28 cellular contexts compared by ENCODE assay signal in the genomic region with DNA sequence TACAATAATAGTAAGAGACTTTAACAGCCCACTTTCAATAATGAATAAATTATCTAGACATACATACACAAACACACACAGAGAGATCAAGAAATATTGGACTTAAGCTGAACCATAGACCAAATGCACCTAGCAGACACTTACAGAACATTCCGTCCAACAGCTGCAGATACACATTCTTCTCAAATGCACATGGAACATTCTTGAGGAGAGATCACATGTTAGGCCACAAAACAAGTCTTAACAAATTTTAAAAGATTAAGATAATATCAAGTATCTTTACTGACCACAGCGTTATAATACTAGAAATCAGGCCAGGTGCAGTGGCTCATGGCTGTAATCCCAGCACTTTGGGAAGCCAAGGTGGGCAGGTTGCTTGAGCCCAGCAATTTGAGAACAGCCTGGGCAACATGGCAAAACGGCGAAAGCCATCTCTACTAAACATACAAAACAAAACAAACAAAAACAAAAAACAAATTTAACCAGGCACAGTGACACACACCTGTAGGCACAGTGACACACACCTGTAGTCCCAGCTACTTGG. TPM values are rescaled to one million over a fixed set of nuclear protein-coding genes. Genes with fewer than 3 reads are reported as not detected.
"Had no signal": no experiment of that assay in that cellular context is flagged by ENCODE, and none has a peak within 500 bp of the region (broad histone marks: within the 10 kb centered on the region; RNA-seq: fewer than 3 reads in every experiment).

No MANE protein-coding gene starts in this region.

- H3K36me3 ChIP-seq: esophagus squamous epithelium, neutrophil, tibial nerve, upper lobe of right lung, vagina had no signal

- H3K27ac ChIP-seq: esophagus squamous epithelium, hepatocyte, neutrophil, skin epidermis, testis, tibial nerve, upper lobe of right lung, vagina had no signal

- H3K27me3 ChIP-seq: testis, tibial nerve, upper lobe of right lung, vagina had no signal

- FAIRE-seq: kidney had no signal

- H3K9me3 ChIP-seq: esophagus squamous epithelium, neutrophil, testis, tibial nerve, upper lobe of right lung, vagina had no signal

- H3K4me3 ChIP-seq: esophagus squamous epithelium, hepatocyte, skin epidermis, testis, tibial nerve, upper lobe of right lung, vagina had no signal

- DNase-seq: effector memory CD8-positive, alpha-beta T cell; esophagus squamous epithelium; foreskin fibroblast; kidney; left colon; left ventricle myocardium superior; naive thymus-derived CD8-positive, alpha-beta T cell; posterior cingulate gyrus; stimulated activated CD4-positive, alpha-beta T cell treated with anti-CD3 and anti-CD28 coated beads, Interleukin-2, amount 100 ng/mL, for 24 hours; stimulated activated CD4-positive, alpha-beta T cell treated with anti-CD3 and anti-CD28 coated beads, Interleukin-4, amount 100 ng/mL, for 4 hours; stimulated activated naive B cell treated with anti-CD40 and anti-IgM and Interleukin-4, amounts not matched to agents 10 μg/mL and 1 μg/mL and 100 μg/mL, for 72 hours; stimulated activated naive CD8-positive, alpha-beta T cell treated with anti-CD3 and anti-CD28 coated beads, Interleukin-15, amount 100 ng/mL, for 72 hours; testis; upper lobe of right lung had no signal

- H3K4me1 ChIP-seq: esophagus squamous epithelium, testis, tibial nerve, upper lobe of right lung, vagina had no signal

- ATAC-seq: effector memory CD8-positive, alpha-beta T cell; left colon; left ventricle myocardium superior; naive thymus-derived CD8-positive, alpha-beta T cell; sciatic nerve; stimulated activated naive B cell treated with anti-CD40 and anti-IgM and Interleukin-4, amounts not matched to agents 10 μg/mL and 1 μg/mL and 100 μg/mL, for 72 hours; stimulated activated naive CD8-positive, alpha-beta T cell treated with anti-CD3 and anti-CD28 coated beads, Interleukin-15, amount 100 ng/mL, for 72 hours; upper lobe of right lung had no signal

RNA-seq across cellular contexts. Expression of a gene that starts 7.4 kb away (rescaled TPM):
- total RNA-seq: left ventricle myocardium superior; lung microvascular endothelial cell; mesenteric fat pad; naive thymus-derived CD8-positive, alpha-beta T cell; osteocyte; pulmonary artery endothelial cell; sciatic nerve; subcutaneous adipose tissue; tibial nerve; vagina had no signal
- polyA plus RNA-seq: neural cell had no signal

RNA-seq across cellular contexts. Expression of a gene that starts 30.8 kb away (rescaled TPM):
- total RNA-seq: epithelial cell of proximal tubule; esophagus squamous epithelium; kidney; left ventricle myocardium superior; lung microvascular endothelial cell; mesenteric fat pad; mononuclear cell; naive thymus-derived CD8-positive, alpha-beta T cell; osteocyte; pulmonary artery endothelial cell; sciatic nerve; subcutaneous adipose tissue; tibial nerve; upper lobe of right lung; vagina had no signal
- polyA plus RNA-seq: naive thymus-derived CD8-positive, alpha-beta T cell; neural cell had no signal
